In the genomic region with DNA sequence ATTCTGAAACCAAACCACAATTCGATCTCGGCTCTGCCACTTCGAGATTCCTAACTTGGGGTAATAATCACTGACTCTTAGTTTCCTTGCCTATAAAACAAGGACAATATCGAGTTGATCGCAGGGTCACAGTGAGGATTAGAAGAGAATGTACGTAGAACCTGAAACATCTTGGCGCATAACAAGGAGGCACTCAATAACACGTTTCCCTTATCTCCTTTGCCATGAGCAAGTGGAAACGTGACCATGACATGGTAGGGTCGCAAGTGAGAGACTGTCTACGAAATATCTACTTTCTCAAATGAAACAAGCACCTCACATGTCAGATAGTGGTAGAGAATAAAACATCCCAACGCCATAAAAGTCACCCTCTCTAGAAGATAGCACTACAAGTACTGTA, we compare ENCODE assay signal across 10 cellular contexts. TPM values are rescaled to one million over a fixed set of nuclear protein-coding genes. Genes with fewer than 3 reads are reported as not detected.
DNase-seq lines count a peak whose midpoint lies in the region; ATAC-seq and TF ChIP-seq lines count a peak whose summit lies in the region.
"Had no signal": no experiment of that assay in that cellular context is flagged by ENCODE, and none has a peak within 500 bp of the region (broad histone marks: within the 10 kb centered on the region; RNA-seq: fewer than 3 reads in every experiment).

No MANE protein-coding gene starts in this region.

- H3K4me1 Mint-ChIP-seq in effector memory CD8-positive, alpha-beta T cell (ENCODE audit: low read depth in 2 of 2), result peaks cover 42 to 58% of the 10 kb centered on the region in 2 donors

- BruUV-seq in PC-3 (replicated peaks; lab: Mats Ljungman, UMichigan), result no TSS peak

- H3K9me2 ChIP-seq in PC-3 (replicated peaks; ENCODE audit: low read length), result no peaks in the 10 kb centered on the region

- DNase-seq in PC-3 (no peak), osteoblast (ENCODE audit: insufficient read length, low spot score, missing footprints) (no peak), body of pancreas (no peak), GM03348 (ENCODE audit: low spot score) (no peak), DMS53 (lab: John Stamatoyannopoulos, UW) (no peak)
- DNase-seq in effector memory CD8-positive, alpha-beta T cell, result no peak
- DNase-seq: stimulated activated CD4-positive, alpha-beta T cell treated with anti-CD3 and anti-CD28 coated beads, Interleukin-12 subunit alpha, Interleukin-12 subunit beta, amount 100 ng/mL, for 4 hours had no signal

- TF ChIP-seq CTCF in PC-3 (conservative IDR thresholded peaks at IDR 0.05; ENCODE audit: low read depth, low read length), result no peak
- no peak for TF ChIP-seq CTCF in osteoblast (IDR thresholded peaks at IDR 0.05; ENCODE audit: extremely low read depth, low read depth, low read length)
- TF ChIP-seq CTCF in body of pancreas (IDR thresholded peaks at IDR 0.05), result no peak

- H3K4me2 ChIP-seq in PC-3 (ENCODE audit: low read length), result peak overlapping the region; percentile 85
- H3K4me2 ChIP-seq in osteoblast (ENCODE audit: insufficient read depth, low read length), result peak overlapping the region; percentile 89

- H3K4me1 ChIP-seq in PC-3 (ENCODE audit: insufficient read depth, low read length) (peaks cover 36% of the 10 kb centered on the region), osteoblast (ENCODE audit: insufficient read depth, low read length) (peaks cover 19% of the 10 kb centered on the region), body of pancreas (peaks cover 55% of the 10 kb centered on the region)

- H3K36me3 ChIP-seq in PC-3 (ENCODE audit: low read depth, low read length) (no peaks in the 10 kb centered on the region), osteoblast (ENCODE audit: insufficient read depth, low read length) (no peaks in the 10 kb centered on the region), body of pancreas (replicated peaks in 1 of 2; ENCODE audit: insufficient read depth in 1 of 2, low read depth in 2 of 2) (no peaks in the 10 kb centered on the region)
- H3K36me3 ChIP-seq: cardiac muscle cell had no signal

- intact Hi-C loops in PC-3 (cut with micrococcal nuclease) (loop anchor here (5.0 kb wide), 2 partner anchors 112 to 377 kb away; no protein-coding TSS in a partner anchor), body of pancreas (cut with DNase I) (no loop called here)

- H3K79me2 ChIP-seq in PC-3 (ENCODE audit: low read length) (peaks cover 68% of the 10 kb centered on the region), osteoblast (ENCODE audit: insufficient read depth, low read length) (peaks cover 73% of the 10 kb centered on the region)

- 74 to 76% methylated on average over 12 of the region's 12 CpGs for WGBS in body of pancreas, 2 donors

- no peak for TF ChIP-seq POLR2A in body of pancreas (IDR thresholded peaks at IDR 0.05)

- POLR2A ChIA-PET in PC-3 (lab: Charles Lee; ENCODE audit: unreplicated experiment), result no interaction called here

- no peaks in the 10 kb centered on the region for H3F3A ChIP-seq in PC-3 (ENCODE audit: low read length, unreplicated experiment)

- CTCF ChIA-PET in PC-3 (lab: Charles Lee), result no interaction called here

- no peak overlapping the region for H3K27ac ChIP-seq in PC-3 (ENCODE audit: low read length)
- no peak overlapping the region for H3K27ac ChIP-seq in osteoblast (ENCODE audit: low read depth, low read length)
- no peak overlapping the region for H3K27ac ChIP-seq in body of pancreas
- H3K27ac ChIP-seq: cardiac muscle cell had no signal

- peak overlapping the region; percentile 23; the same call in 1 of the 2 replicates for H3K4me3 ChIP-seq in GM08714 (ENCODE audit: low read length)
- H3K4me3 ChIP-seq in PC-3 (ENCODE audit: low read length), result peak overlapping the region; percentile 88
- H3K4me3 ChIP-seq in osteoblast (ENCODE audit: insufficient read depth, low read length), result no peak overlapping the region
- no peak overlapping the region for H3K4me3 ChIP-seq in body of pancreas

- no peaks in the 10 kb centered on the region for H3K27me3 ChIP-seq in PC-3 (ENCODE audit: low read length)
- H3K27me3 ChIP-seq in osteoblast (ENCODE audit: insufficient read depth, low read length), result no peaks in the 10 kb centered on the region
- no peaks in the 10 kb centered on the region for H3K27me3 ChIP-seq in body of pancreas
- H3K27me3 ChIP-seq: cardiac muscle cell had no signal

- no peak overlapping the region for H2AFZ ChIP-seq in PC-3 (ENCODE audit: low read length)
- no peak overlapping the region for H2AFZ ChIP-seq in osteoblast (ENCODE audit: low read length)

- peak overlapping the region in 1 of 2 donors; percentile 44 for H3K27ac Mint-ChIP-seq in effector memory CD8-positive, alpha-beta T cell

- H4K20me1 ChIP-seq in PC-3 (ENCODE audit: low read length) (peaks cover 50% of the 10 kb centered on the region), osteoblast (ENCODE audit: insufficient read depth, low read length) (peaks cover 45% of the 10 kb centered on the region)

- peak overlapping the region; percentile 78 to 80 for H3K4me3 Mint-ChIP-seq in effector memory CD8-positive, alpha-beta T cell

- H3K27me3 Mint-ChIP-seq in effector memory CD8-positive, alpha-beta T cell, result no peaks in the 10 kb centered on the region

- no peaks in the 10 kb centered on the region for H3K9me3 ChIP-seq in PC-3 (ENCODE audit: low read length)
- H3K9me3 ChIP-seq in osteoblast (ENCODE audit: low read depth, low read length), result no peaks in the 10 kb centered on the region
- no peaks in the 10 kb centered on the region for H3K9me3 ChIP-seq in body of pancreas

- H3K9ac ChIP-seq in PC-3 (ENCODE audit: low read length), result 0 out of 2 replicates have a peak overlapping the region, but pooled peaks have one; percentile 90

- no peaks in the 10 kb centered on the region for H3K9me3 Mint-ChIP-seq in effector memory CD8-positive, alpha-beta T cell

- peaks cover 13% of the 10 kb centered on the region for H3K36me3 Mint-ChIP-seq in effector memory CD8-positive, alpha-beta T cell (ENCODE audit: insufficient read depth)

- ATAC-seq in PC-3 (no peak), HG02981 (IDR thresholded peaks at IDR 0.05; ENCODE audit: unreplicated experiment) (no peak), body of pancreas (no peak)
- ATAC-seq in effector memory CD8-positive, alpha-beta T cell (replicated peaks), result no peak

RNA-seq across cellular contexts. Expression of a gene that starts 2.3 kb away (rescaled TPM):
- total RNA-seq in PC-3 (2014; rRNA removed) (29.9 and 36.3 TPM in 2 replicates), osteoblast (53.6 and 55.7 TPM in 2 replicates), body of pancreas (10 to 100 TPM; 47.7 to 85.0 TPM)

Comparison
In these comparisons a context has a peak if more than half of its experiments do, and no peak if none do; other contexts are left out.
1. H3K4me3 ChIP-seq: peak in GM08714 (single experiment) and PC-3 (single experiment); none in osteoblast (single experiment) and body of pancreas (0 of 2).